8 cellular contexts compared by ENCODE assay signal in the genomic region with DNA sequence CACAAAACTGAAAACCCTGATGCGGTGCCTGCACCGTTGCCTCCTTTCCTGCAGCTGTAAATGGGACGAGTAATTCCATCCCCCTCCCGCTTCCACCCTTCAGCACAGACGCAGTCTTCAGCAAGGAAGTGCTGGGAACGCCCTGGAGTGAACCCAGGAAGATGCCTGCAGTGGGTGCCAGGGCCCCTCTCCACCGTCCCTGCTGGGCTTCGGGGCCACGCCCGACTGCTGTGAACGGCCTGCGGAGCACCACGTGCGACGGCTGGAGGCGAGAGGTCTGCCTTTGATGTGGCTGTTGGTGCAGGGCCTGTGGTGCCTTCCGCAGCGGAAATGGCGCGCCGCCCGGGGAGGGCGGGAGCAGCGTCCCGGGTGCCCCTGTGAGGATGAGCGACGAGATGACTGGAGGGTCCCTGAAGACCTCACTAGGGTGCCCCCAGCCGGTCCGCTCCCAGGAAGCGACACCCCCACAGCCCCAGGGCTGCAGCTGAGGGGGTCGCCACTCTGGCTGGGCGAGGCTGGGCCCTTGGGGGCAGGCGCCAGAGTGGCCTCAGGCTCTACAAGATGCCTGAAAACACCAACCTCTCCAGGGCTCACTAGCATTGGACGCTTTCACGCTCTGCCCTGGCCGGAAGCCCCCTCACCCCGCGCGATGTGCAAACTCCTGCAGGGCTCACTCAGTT. TPM values are rescaled to one million over a fixed set of nuclear protein-coding genes. Genes with fewer than 3 reads are reported as not detected.
DNase-seq lines count a peak whose midpoint lies in the region; ATAC-seq and TF ChIP-seq lines count a peak whose summit lies in the region.

No MANE protein-coding gene starts in this region.

- H3K9me3 Mint-ChIP-seq in progenitor cell of endocrine pancreas (ENCODE audit: low read depth): no peaks in the 10 kb centered on the region

- DNase-seq in D341Med (ENCODE audit: low spot score) (peak; percentile 52), HuH-7 (ENCODE audit: low spot score) (peak; percentile 91), SHP77 (lab: John Stamatoyannopoulos, UW) (peak; percentile 92 to 96), activated gamma-delta T cell treated with Interleukin-2 at 50 U/mL for 16 hours (peak; percentile 86), glomerular visceral epithelial cell (ENCODE audit: extremely low spot score) (peak; percentile 87), progenitor cell of endocrine pancreas (ENCODE audit: low spot score, unreplicated experiment) (peak; percentile 23), upper lobe of right lung (peak; percentile 89)

- no peaks in the 10 kb centered on the region for H3K9me3 ChIP-seq in upper lobe of right lung

- peaks cover 40% of the 10 kb centered on the region for H3K4me1 ChIP-seq in upper lobe of right lung

- H3K27me3 Mint-ChIP-seq in progenitor cell of endocrine pancreas: peaks cover 16% of the 10 kb centered on the region

- intact Hi-C loops in upper lobe of right lung (cut with DNase I): no loop called here

- H3K4me1 Mint-ChIP-seq in progenitor cell of endocrine pancreas (ENCODE audit: low read depth): peaks cover 11% of the 10 kb centered on the region

- peak overlapping the region; percentile 37 for H3K27ac Mint-ChIP-seq in progenitor cell of endocrine pancreas

- ATAC-seq in GM21447 (IDR thresholded peaks at IDR 0.05; ENCODE audit: unreplicated experiment) (peak; percentile 78), upper lobe of right lung (peak; percentile 81)

- no peaks in the 10 kb centered on the region for H3K36me3 Mint-ChIP-seq in progenitor cell of endocrine pancreas (ENCODE audit: insufficient read depth)

- peak overlapping the region; percentile 28 for H3K4me3 ChIP-seq in upper lobe of right lung

- H3K27me3 ChIP-seq in upper lobe of right lung: peaks cover 12% of the 10 kb centered on the region

- peak overlapping the region; percentile 62 for H3K4me3 Mint-ChIP-seq in progenitor cell of endocrine pancreas (ENCODE audit: low read depth)

- no peak overlapping the region for H3K27ac ChIP-seq in upper lobe of right lung

- no peaks in the 10 kb centered on the region for H3K36me3 ChIP-seq in upper lobe of right lung

- TF ChIP-seq CTCF in progenitor cell of endocrine pancreas (IDR thresholded peaks at IDR 0.05; ENCODE audit: unreplicated experiment) (no peak), upper lobe of right lung (IDR thresholded peaks at IDR 0.05) (no peak)

RNA-seq across cellular contexts. Expression of a gene that starts 0.7 kb away (rescaled TPM):
- 3.8 and 4.6 TPM in 2 replicates for total RNA-seq in progenitor cell of endocrine pancreas
- 3.6 TPM for total RNA-seq in upper lobe of right lung

RNA-seq across cellular contexts. Expression of a gene that starts 5.2 kb away (rescaled TPM):
- total RNA-seq in progenitor cell of endocrine pancreas (201 and 211 TPM in 2 replicates), upper lobe of right lung (1.5 TPM)

RNA-seq across cellular contexts. Expression of a gene that starts 30.6 kb away (rescaled TPM):
- 67.9 and 72.1 TPM in 2 replicates for total RNA-seq in progenitor cell of endocrine pancreas
- 70.0 TPM for total RNA-seq in upper lobe of right lung

RNA-seq across cellular contexts. Expression of a gene that starts 44.5 kb away (rescaled TPM):
- total RNA-seq in progenitor cell of endocrine pancreas: 177 and 199 TPM in 2 replicates
- total RNA-seq in upper lobe of right lung: 162 TPM

Comparison
In these comparisons a context has a peak if more than half of its experiments do, and no peak if none do; other contexts are left out.
1. DNase-seq: peak in every context shown above with its lines; median percentile 94 in SHP77; 91 in HuH-7; 89 in upper lobe of right lung; 87 in glomerular visceral epithelial cell; 86 in activated gamma-delta T cell treated with Interleukin-2 at 50 U/mL for 16 hours; 52 in D341Med; 23 in progenitor cell of endocrine pancreas.
2. RNA of a gene that starts 5.2 kb away (total RNA-seq): 201 to 211 TPM in progenitor cell of endocrine pancreas; 1.5 TPM in upper lobe of right lung (single experiment); every median in the first group is over 10 times any median in the second.